In genomic region chr22:19109198-19110063, GRCh38 we compare ENCODE assay signal across 8 cellular contexts. TPM values are rescaled to one million over a fixed set of nuclear protein-coding genes. Genes with fewer than 3 reads are reported as not detected.
DNase-seq lines count a peak whose midpoint lies in the region; ATAC-seq and TF ChIP-seq lines count a peak whose summit lies in the region.

No MANE protein-coding gene starts in this region.

- H3K27ac Mint-ChIP-seq in natural killer cell: peak overlapping the region; percentile 80 to 84

- DNase-seq in AG08395 (ENCODE audit: low spot score) (peak; percentile 40), GM19238 (ENCODE audit: insufficient read length, low spot score) (peak; percentile 60), T-helper 22 cell (ENCODE audit: low read depth) (peak; percentile 40), dermis microvascular lymphatic vessel endothelial cell (ENCODE audit: low read depth in 2 of 2) (peak; percentile 22 to 26), natural killer cell (no peak), NCI-H526 (lab: John Stamatoyannopoulos, UW) (no peak)

- no peaks in the 10 kb centered on the region for H3K27me3 Mint-ChIP-seq in natural killer cell (ENCODE audit: low read depth in 2 of 2)

- peaks cover 59 to 64% of the 10 kb centered on the region in 2 donors for H3K4me1 Mint-ChIP-seq in natural killer cell

- H3K9me3 Mint-ChIP-seq in natural killer cell: no peaks in the 10 kb centered on the region

- H3K4me3 Mint-ChIP-seq in natural killer cell: peak overlapping the region; percentile 85

- intact Hi-C loops in natural killer cell (cut with micrococcal nuclease): loop anchor here (1.0 kb wide), 1 partner anchor 13 kb away; the partner anchor contains the start of gene DGCR2

- ATAC-seq in HG03439 (IDR thresholded peaks at IDR 0.05; ENCODE audit: unreplicated experiment) (peak; percentile 68), natural killer cell (peak; percentile 86 to 91 (median 88)), GM21737 (IDR thresholded peaks at IDR 0.05; ENCODE audit: unreplicated experiment) (no peak)

- no peak for TF ChIP-seq CTCF in natural killer cell (IDR thresholded peaks at IDR 0.05)

- H3K36me3 Mint-ChIP-seq in natural killer cell: no peaks in the 10 kb centered on the region

RNA-seq across cellular contexts. Expression of gene DGCR2, which starts 12.8 kb away (rescaled TPM):
- total RNA-seq in dermis microvascular lymphatic vessel endothelial cell (30.2 and 43.7 TPM in 2 replicates), natural killer cell (10 to 100 TPM; 27.5 to 44.1 (median 41.3) TPM)

RNA-seq across cellular contexts. Expression of gene TSSK2, which starts 21.7 kb away (rescaled TPM):
- total RNA-seq in dermis microvascular lymphatic vessel endothelial cell (not detected in 2 replicates), natural killer cell (not detected)

RNA-seq across cellular contexts. Expression of gene ESS2, which starts 35.0 kb away (rescaled TPM):
- total RNA-seq in dermis microvascular lymphatic vessel endothelial cell (4.2 and 6.3 TPM in 2 replicates), natural killer cell (10 to 100 TPM; 47.6 to 51.6 (median 47.7) TPM)

RNA-seq across cellular contexts. Expression of gene GSC2, which starts 40.7 kb away (rescaled TPM):
- not detected in 2 replicates for total RNA-seq in dermis microvascular lymphatic vessel endothelial cell
- total RNA-seq in natural killer cell: not detected

Comparison
In these comparisons a context has a peak if more than half of its experiments do, and no peak if none do; other contexts are left out.
1. DNase-seq: peak in AG08395 (single experiment), GM19238 (single experiment), T-helper 22 cell (single experiment) and dermis microvascular lymphatic vessel endothelial cell (2 of 2); none in natural killer cell (single experiment) and NCI-H526 (0 of 2).